ENCODE assay signal across 21 cellular contexts in genomic region chr6:38354905-38355304, GRCh38.
DNase-seq lines count a peak whose midpoint lies in the region; ATAC-seq and TF ChIP-seq lines count a peak whose summit lies in the region.
"Had no signal": no experiment of that assay in that cellular context is flagged by ENCODE, and none has a peak within 500 bp of the region (broad histone marks: within the 10 kb centered on the region; RNA-seq: fewer than 3 reads in every experiment).

No MANE protein-coding gene starts in this region.

- TF ChIP-seq CTCF in HEK293 (tag by site-specific recombination; IDR thresholded peaks at IDR 0.05), result no peak

- no peak overlapping the region for H3K27ac Mint-ChIP-seq in activated naive CD4-positive, alpha-beta T cell treated with anti-CD3 and anti-CD28 coated beads, Interleukin-2, amount 50 U/mL, for 72 hours
- peak overlapping the region; percentile 13 for H3K27ac Mint-ChIP-seq in activated T-helper 17 cell treated with anti-CD3 and anti-CD28 coated beads, Interleukin-2, amount 50 U/mL, for 72 hours
- H3K27ac Mint-ChIP-seq: activated B cell treated with CpG ODN at 0.5 μM for 24 hours, CD14-positive monocyte, HFFc6 had no signal

- peak; percentile 45 to 93 for ATAC-seq in activated naive CD4-positive, alpha-beta T cell treated with anti-CD3 and anti-CD28 coated beads, Interleukin-2, amount 50 U/mL, for 72 hours
- peak; percentile 80 for ATAC-seq in activated T-helper 17 cell treated with anti-CD3 and anti-CD28 coated beads, Interleukin-2, amount 50 U/mL, for 72 hours (replicated peaks)
- no peak for ATAC-seq in left cardiac atrium
- ATAC-seq in GM19452 (IDR thresholded peaks at IDR 0.05; ENCODE audit: unreplicated experiment), result no peak
- ATAC-seq in GM19035 (IDR thresholded peaks at IDR 0.05; ENCODE audit: unreplicated experiment), result no peak
- ATAC-seq: K562 had no signal

- no peaks in the 10 kb centered on the region for H3K9me3 ChIP-seq in HEK293 (ENCODE audit: control insufficient read depth, insufficient read depth, low read depth, low read length)
- H3K9me3 ChIP-seq: esophagus muscularis mucosa, uterus had no signal

- no peaks in the 10 kb centered on the region for H3K36me3 ChIP-seq in HEK293 (ENCODE audit: control insufficient read depth in 2 of 2, insufficient read depth in 1 of 2, low read length in 2 of 2)
- H3K36me3 ChIP-seq: esophagus muscularis mucosa, uterus had no signal

- H3K9me3 Mint-ChIP-seq in activated naive CD4-positive, alpha-beta T cell treated with anti-CD3 and anti-CD28 coated beads, Interleukin-2, amount 50 U/mL, for 72 hours, result no peaks in the 10 kb centered on the region
- no peaks in the 10 kb centered on the region for H3K9me3 Mint-ChIP-seq in activated T-helper 17 cell treated with anti-CD3 and anti-CD28 coated beads, Interleukin-2, amount 50 U/mL, for 72 hours
- H3K9me3 Mint-ChIP-seq: activated B cell treated with CpG ODN at 0.5 μM for 24 hours, CD14-positive monocyte, HFFc6, neural crest cell had no signal

- peaks cover 8% of the 10 kb centered on the region for H3K4me1 ChIP-seq in HEK293 (ENCODE audit: control insufficient read depth, insufficient read depth, low read length)

- intact Hi-C loops in left cardiac atrium (cut with DNase I), result no loop called here

- POLR2A ChIA-PET in HEK293 (lab: Yijun Ruan, JAX), result no interaction called here

- no peak overlapping the region for H3K4me3 ChIP-seq in HEK293 (ENCODE audit: low read depth, low read length)
- H3K4me3 ChIP-seq: esophagus muscularis mucosa, K562, uterus had no signal

- no peaks in the 10 kb centered on the region for H3K27me3 Mint-ChIP-seq in activated T-helper 17 cell treated with anti-CD3 and anti-CD28 coated beads, Interleukin-2, amount 50 U/mL, for 72 hours
- H3K27me3 Mint-ChIP-seq: activated B cell treated with CpG ODN at 0.5 μM for 24 hours had no signal

- H3K36me3 Mint-ChIP-seq in activated naive CD4-positive, alpha-beta T cell treated with anti-CD3 and anti-CD28 coated beads, Interleukin-2, amount 50 U/mL, for 72 hours, result peaks cover 0 to 8% of the 10 kb centered on the region in 2 donors
- peaks cover 8% of the 10 kb centered on the region for H3K36me3 Mint-ChIP-seq in activated T-helper 17 cell treated with anti-CD3 and anti-CD28 coated beads, Interleukin-2, amount 50 U/mL, for 72 hours (ENCODE audit: low read depth)
- H3K36me3 Mint-ChIP-seq: CD14-positive monocyte had no signal

- H3K4me1 Mint-ChIP-seq in activated T-helper 17 cell treated with anti-CD3 and anti-CD28 coated beads, Interleukin-2, amount 50 U/mL, for 72 hours, result peaks cover 30% of the 10 kb centered on the region

- H3K4me3 Mint-ChIP-seq in activated T-helper 17 cell treated with anti-CD3 and anti-CD28 coated beads, Interleukin-2, amount 50 U/mL, for 72 hours, result peak overlapping the region; percentile 7
- H3K4me3 Mint-ChIP-seq: CD14-positive monocyte, HFFc6, neural crest cell had no signal

- no peak for DNase-seq in activated naive CD4-positive, alpha-beta T cell treated with anti-CD3 and anti-CD28 coated beads, Interleukin-2, amount 50 U/mL, for 72 hours (ENCODE audit: low spot score in 2 of 2)
- DNase-seq in activated naive CD4-positive, alpha-beta T cell (lab: John Stamatoyannopoulos, UW), result no peak
- no peak for DNase-seq in left cardiac atrium
- DNase-seq in effector CD4-positive, alpha-beta T cell, result no peak
- DNase-seq: activated B cell treated with CpG ODN at 0.5 μM for 24 hours; activated effector memory CD4-positive, alpha-beta T cell treated with Interleukin-2 at 50 U/mL for 16 hours; amniotic stem cell; central memory CD4-positive, alpha-beta T cell; HFFc6; MV-4-11; stimulated activated CD8-positive, alpha-beta memory T cell treated with anti-CD3 and anti-CD28 coated beads, Interleukin-4, amount 100 ng/mL, for 48 hours; substantia nigra; uterus had no signal

- no peak overlapping the region for H3K27ac ChIP-seq in HEK293 (ENCODE audit: extremely low read depth, low read depth, low read length)
- H3K27ac ChIP-seq: esophagus muscularis mucosa, uterus had no signal

- CTCF ChIA-PET in HEK293 (lab: Yijun Ruan, JAX), result interaction anchor here (0.7 kb wide), 1 partner anchor 40 kb away, joined by 4 read pairs; no protein-coding TSS in a partner anchor

TF ChIP-seq in HEK293, 187 proteins besides CTCF, POLR2A, EP300 and RAD21:
- TF ChIP-seq SALL2 (tag by site-specific recombination; IDR thresholded peaks at IDR 0.05; ENCODE audit: borderline replicate concordance), result no peak
- TF ChIP-seq OVOL3 (tag by site-specific recombination; IDR thresholded peaks at IDR 0.05), result no peak
- TF ChIP-seq ZBTB6 (tag by site-specific recombination; IDR thresholded peaks at IDR 0.05), result no peak
- TF ChIP-seq ZNF596 (tag by site-specific recombination; IDR thresholded peaks at IDR 0.05), result peak; percentile 66; the same call in 1 of the 2 replicates

Comparison
In these comparisons a context has a peak if more than half of its experiments do, and no peak if none do; other contexts are left out.
1. ATAC-seq: peak in activated naive CD4-positive, alpha-beta T cell treated with anti-CD3 and anti-CD28 coated beads, Interleukin-2, amount 50 U/mL, for 72 hours (2 of 2) and activated T-helper 17 cell treated with anti-CD3 and anti-CD28 coated beads, Interleukin-2, amount 50 U/mL, for 72 hours (single experiment); none in left cardiac atrium (0 of 2), GM19452 (single experiment) and GM19035 (single experiment).